8 cellular contexts compared by ENCODE assay signal in genomic region chr22:41589260-41589600, GRCh38. TPM values are rescaled to one million over a fixed set of nuclear protein-coding genes. Genes with fewer than 3 reads are reported as not detected.
A peak's percentile ranks its signal among the peaks of the same experiment; 100 is the strongest.
DNase-seq lines count a peak whose midpoint lies in the region; ATAC-seq and TF ChIP-seq lines count a peak whose summit lies in the region.

No MANE protein-coding gene starts in this region.

- H3K9me2 ChIP-seq in SU-DHL-6 (replicated peaks; ENCODE audit: insufficient read depth, low read length): no peaks in the 10 kb centered on the region

- DNase-seq in GM03348 (ENCODE audit: low spot score) (peak; percentile 61), nephron progenitor cell (no peak), NCI-H1694 (lab: John Stamatoyannopoulos, UW) (no peak), H4 (ENCODE audit: low spot score) (no peak), HEK293T (ENCODE audit: extremely low spot score) (no peak)

- H3K27ac ChIP-seq in HEK293 (ENCODE audit: extremely low read depth, low read depth, low read length) (peak overlapping the region; percentile 40; the same call in 1 of the 2 replicates), SU-DHL-6 (ENCODE audit: low read depth, low read length) (0 out of 2 replicates have a peak overlapping the region, but pooled peaks have one; percentile 14)

- peak overlapping the region; percentile 93 for H3K4me3 Mint-ChIP-seq in nephron progenitor cell

- H3K36me3 ChIP-seq in HEK293 (ENCODE audit: control insufficient read depth in 2 of 2, insufficient read depth in 1 of 2, low read length in 2 of 2) (peaks cover 0 to 18% of the 10 kb centered on the region in 2 experiments; a peak in 2 of 3 replicates), SU-DHL-6 (ENCODE audit: low read length) (no peaks in the 10 kb centered on the region)

- H3K4me3 ChIP-seq in HEK293 (ENCODE audit: low read depth, low read length) (peak overlapping the region; percentile 90), SU-DHL-6 (ENCODE audit: insufficient read depth, low read length, poor library complexity, severe bottlenecking) (peak overlapping the region; percentile 85)

- CTCF ChIA-PET in HEK293 (lab: Yijun Ruan, JAX): interaction anchor here (0.6 to 4.7 kb wide), 11 partner anchors 9 to 216 kb away, joined by 3 to 23 read pairs (median 5); partner anchors contain the start of gene POLR3H
- CTCF ChIA-PET in HEK293T (lab: Yijun Ruan, JAX): interaction anchor here (0.7 to 1.9 kb wide), 3 partner anchors 12 to 78 kb away, joined by 3 to 12 read pairs (median 3); no protein-coding TSS in a partner anchor

- no peaks in the 10 kb centered on the region for H3F3A ChIP-seq in SU-DHL-6 (ENCODE audit: insufficient read depth)

- H2AFZ ChIP-seq in SU-DHL-6 (ENCODE audit: low read depth, low read length, severe bottlenecking): peak overlapping the region; percentile 67

- TF ChIP-seq CTCF in HEK293 (tag by site-specific recombination; IDR thresholded peaks at IDR 0.05): peak; percentile 81; the same call in 1 of the 2 replicates
- no peak for TF ChIP-seq CTCF in SU-DHL-6 (IDR thresholded peaks at IDR 0.05; ENCODE audit: insufficient read depth, low read length, poor library complexity, severe bottlenecking)
- no peak for TF ChIP-seq CTCF in nephron progenitor cell (IDR thresholded peaks at IDR 0.05)

- H3K27ac Mint-ChIP-seq in nephron progenitor cell: no peak overlapping the region

- H3K79me2 ChIP-seq in SU-DHL-6 (ENCODE audit: insufficient read depth, low read length): peaks cover 8% of the 10 kb centered on the region; the same call in 1 of the 2 replicates

- H3K27me3 ChIP-seq in SU-DHL-6 (ENCODE audit: low read length): no peaks in the 10 kb centered on the region

- no peaks in the 10 kb centered on the region for H4K20me1 ChIP-seq in SU-DHL-6 (ENCODE audit: low read depth, low read length)

- no peaks in the 10 kb centered on the region for H3K9me3 Mint-ChIP-seq in nephron progenitor cell

- no peaks in the 10 kb centered on the region for H3K27me3 Mint-ChIP-seq in nephron progenitor cell (ENCODE audit: low read depth, poor library complexity)

- peak overlapping the region; percentile 92 for H3K9ac ChIP-seq in SU-DHL-6 (ENCODE audit: low read length)

- H3K4me1 ChIP-seq in HEK293 (ENCODE audit: control insufficient read depth, insufficient read depth, low read length): peaks cover 12% of the 10 kb centered on the region

- H3K4me2 ChIP-seq in SU-DHL-6 (ENCODE audit: low read depth, low read length, poor library complexity, severe bottlenecking): peak overlapping the region; percentile 91

- ATAC-seq in esophagus mucosa: peak; percentile 40

- H3K4me1 Mint-ChIP-seq in nephron progenitor cell: peaks cover 29% of the 10 kb centered on the region

- POLR2A ChIA-PET in HEK293 (lab: Yijun Ruan, JAX): interaction anchor here (0.6 to 3.4 kb wide), 39 partner anchors 9 to 497 kb away, joined by 3 to 105 read pairs (median 6); partner anchors contain the start of genes ACO2, CCDC134, CENPM and CSDC2
- POLR2A ChIA-PET in HEK293T (lab: Yijun Ruan, JAX): interaction anchor here (0.5 to 2.8 kb wide), 27 partner anchors 9 to 209 kb away, joined by 3 to 27 read pairs (median 6); partner anchors contain the start of genes ACO2, CSDC2, DESI1 and PHF5A

- no peaks in the 10 kb centered on the region for H3K36me3 Mint-ChIP-seq in nephron progenitor cell (ENCODE audit: low read depth)

- H3K9me3 ChIP-seq in HEK293 (ENCODE audit: control insufficient read depth, insufficient read depth, low read depth, low read length) (no peaks in the 10 kb centered on the region), SU-DHL-6 (ENCODE audit: insufficient read depth, low read length) (no peaks in the 10 kb centered on the region)

TF ChIP-seq in HEK293, 187 proteins besides CTCF, POLR2A, EP300 and RAD21 (continues in another document):
- TF ChIP-seq EGR2 (tag by site-specific recombination; IDR thresholded peaks at IDR 0.05; ENCODE audit: low read depth): peak; percentile 67; the same call in 1 of the 2 replicates
- peak; percentile 75 for TF ChIP-seq ZBTB7A (tag by site-specific recombination; IDR thresholded peaks at IDR 0.05; ENCODE audit: low read depth)
- peak; percentile 78; the same call in 1 of the 2 replicates for TF ChIP-seq GLIS2 (tag by site-specific recombination; IDR thresholded peaks at IDR 0.05)
- TF ChIP-seq ZNF692 (tag by site-specific recombination; IDR thresholded peaks at IDR 0.05): peak; percentile 57; the same call in 1 of the 2 replicates
- no peak; the same call in 1 of the 2 replicates for TF ChIP-seq ZNF777 (tag by site-specific recombination; IDR thresholded peaks at IDR 0.05; ENCODE audit: borderline replicate concordance)
- TF ChIP-seq ZNF600 (tag by site-specific recombination; IDR thresholded peaks at IDR 0.05): peak; percentile 83
- no peak for TF ChIP-seq REPIN1 (tag by site-specific recombination; IDR thresholded peaks at IDR 0.05; ENCODE audit: low read depth)
- no peak for TF ChIP-seq ZNF23 (tag by site-specific recombination; IDR thresholded peaks at IDR 0.05; ENCODE audit: borderline replicate concordance)
- TF ChIP-seq ZNF558 (tag by site-specific recombination; IDR thresholded peaks at IDR 0.05): no peak
- TF ChIP-seq KLF1 (tag by site-specific recombination; IDR thresholded peaks at IDR 0.05): no peak
- no peak for TF ChIP-seq ZNF146 (tag by site-specific recombination; IDR thresholded peaks at IDR 0.05)
- TF ChIP-seq ZNF324 (tag by site-specific recombination; IDR thresholded peaks at IDR 0.05): 0 out of 2 replicates have a peak, but pooled peaks have one; percentile 59

TF ChIP-seq in HEK293T, 16 proteins besides CTCF, POLR2A, EP300 and RAD21:
- TF ChIP-seq FOXA1 (IDR thresholded peaks at IDR 0.05) (no peak), ARNT (IDR thresholded peaks at IDR 0.05) (no peak), BHLHE40 (IDR thresholded peaks at IDR 0.05; ENCODE audit: borderline replicate concordance) (no peak), SUZ12 (IDR thresholded peaks at IDR 0.05) (no peak), LEF1 (IDR thresholded peaks at IDR 0.05; ENCODE audit: borderline replicate concordance) (no peak), PKNOX1 (IDR thresholded peaks at IDR 0.05) (no peak), FOXK2 (IDR thresholded peaks at IDR 0.05) (no peak), SP1 (IDR thresholded peaks at IDR 0.05) (no peak), L3MBTL2 (conservative IDR thresholded peaks at IDR 0.05) (no peak), ELF4 (IDR thresholded peaks at IDR 0.05) (no peak), TARDBP (IDR thresholded peaks at IDR 0.05) (no peak), HDGF (IDR thresholded peaks at IDR 0.05; ENCODE audit: borderline replicate concordance) (no peak), FOXM1 (IDR thresholded peaks at IDR 0.05; ENCODE audit: borderline replicate concordance) (no peak), NFRKB (IDR thresholded peaks at IDR 0.05) (no peak), CTBP1 (IDR thresholded peaks at IDR 0.05; ENCODE audit: borderline replicate concordance) (no peak), ZNF384 (IDR thresholded peaks at IDR 0.05) (no peak)

RNA-seq across cellular contexts. Expression of gene PMM1, which starts 0.4 kb away (rescaled TPM):
- 30.0 TPM for total RNA-seq in esophagus mucosa
- total RNA-seq in H4 (2014; rRNA removed; shearing (Covaris generic)): 4.2 and 17.5 TPM in 2 replicates

RNA-seq across cellular contexts. Expression of gene CSDC2, which starts 28.4 kb away (rescaled TPM):
- total RNA-seq in esophagus mucosa: 0.08 TPM
- 0.14 TPM in 1 of 2 replicates, not detected in the other for total RNA-seq in H4 (2014; rRNA removed; shearing (Covaris generic))

RNA-seq across cellular contexts. Expression of gene DESI1, which starts 31.6 kb away (rescaled TPM):
- 36.7 TPM for total RNA-seq in esophagus mucosa
- total RNA-seq in H4 (2014; rRNA removed; shearing (Covaris generic)): 23.1 and 28.1 TPM in 2 replicates

RNA-seq across cellular contexts. Expression of gene XRCC6, which starts 31.9 kb away (rescaled TPM):
- 181 TPM for total RNA-seq in esophagus mucosa
- 634 and 694 TPM in 2 replicates for total RNA-seq in H4 (2014; rRNA removed; shearing (Covaris generic))

RNA-seq across cellular contexts. Expression of gene POLR3H, which starts 45.0 kb away (rescaled TPM):
- total RNA-seq in esophagus mucosa: 27.8 TPM
- total RNA-seq in H4 (2014; rRNA removed; shearing (Covaris generic)): 22.8 and 23.1 TPM in 2 replicates
